1 cellular context compared by ENCODE assay signal in the genomic region with DNA sequence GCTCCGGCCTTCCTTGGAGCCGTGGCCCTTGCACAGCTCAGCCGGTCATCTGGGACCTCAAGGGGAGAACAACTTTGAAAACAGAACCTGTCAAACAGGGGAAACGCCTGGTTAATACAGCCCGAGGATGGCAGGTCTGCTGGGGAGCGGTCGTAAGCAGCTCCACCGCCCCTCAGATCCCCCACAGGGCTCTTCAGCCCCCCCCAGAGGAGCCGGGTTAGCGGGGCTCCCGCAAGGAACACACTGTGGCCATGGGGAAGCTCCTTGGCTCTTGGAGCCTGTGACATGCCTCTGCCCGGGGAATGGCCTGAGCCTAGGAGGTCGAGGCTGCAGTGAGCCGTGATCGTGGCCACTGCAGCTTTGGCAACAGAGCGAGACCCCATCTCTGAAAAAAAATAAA.
TF ChIP-seq lines count a peak whose summit lies in the region.

No MANE protein-coding gene starts in this region.

TF ChIP-seq in HepG2, 621 proteins besides CTCF, POLR2A, EP300 and RAD21 (continued from another document):
- TF ChIP-seq, protein P1, sequence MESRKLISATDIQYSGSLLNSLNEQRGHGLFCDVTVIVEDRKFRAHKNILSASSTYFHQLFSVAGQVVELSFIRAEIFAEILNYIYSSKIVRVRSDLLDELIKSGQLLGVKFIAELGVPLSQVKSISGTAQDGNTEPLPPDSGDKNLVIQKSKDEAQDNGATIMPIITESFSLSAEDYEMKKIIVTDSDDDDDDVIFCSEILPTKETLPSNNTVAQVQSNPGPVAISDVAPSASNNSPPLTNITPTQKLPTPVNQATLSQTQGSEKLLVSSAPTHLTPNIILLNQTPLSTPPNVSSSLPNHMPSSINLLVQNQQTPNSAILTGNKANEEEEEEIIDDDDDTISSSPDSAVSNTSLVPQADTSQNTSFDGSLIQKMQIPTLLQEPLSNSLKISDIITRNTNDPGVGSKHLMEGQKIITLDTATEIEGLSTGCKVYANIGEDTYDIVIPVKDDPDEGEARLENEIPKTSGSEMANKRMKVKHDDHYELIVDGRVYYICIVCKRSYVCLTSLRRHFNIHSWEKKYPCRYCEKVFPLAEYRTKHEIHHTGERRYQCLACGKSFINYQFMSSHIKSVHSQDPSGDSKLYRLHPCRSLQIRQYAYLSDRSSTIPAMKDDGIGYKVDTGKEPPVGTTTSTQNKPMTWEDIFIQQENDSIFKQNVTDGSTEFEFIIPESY (CRISPR knock-in tag; IDR thresholded peaks at IDR 0.05) = 0 out of 2 replicates have a peak, but pooled peaks have one; percentile 12
